30 cellular contexts compared by ENCODE assay signal in genomic region chr5:97726106-97726505, GRCh38.
DNase-seq lines count a peak whose midpoint lies in the region; ATAC-seq and TF ChIP-seq lines count a peak whose summit lies in the region.
"Had no signal": no experiment of that assay in that cellular context is flagged by ENCODE, and none has a peak within 500 bp of the region (broad histone marks: within the 10 kb centered on the region; RNA-seq: fewer than 3 reads in every experiment).

No MANE protein-coding gene starts in this region.

- no peaks in the 10 kb centered on the region for H3K27me3 ChIP-seq in mammary epithelial cell (ENCODE audit: insufficient read depth, low read length)
- H3K27me3 ChIP-seq: BLaER1 treated with 17β-estradiol and CSF1 and Interleukin-3, amounts not matched to agents 10 nM and 100 nM; esophagus squamous epithelium; ovary; SJSA1; upper lobe of left lung had no signal

- no peak overlapping the region for H3K4me3 Mint-ChIP-seq in MCF 10A (ENCODE audit: unreplicated experiment)
- H3K4me3 Mint-ChIP-seq: activated CD8-positive, alpha-beta memory T cell treated with anti-CD3 and anti-CD28 coated beads, Interleukin-2, amount 10 ng/mL, durations not matched to agents 7 days and 5 days; activated T-helper 1 cell treated with anti-CD3 and anti-CD28 coated beads, Interleukin-12 subunit alpha, Interleukin-12 subunit beta, Interleukin-2, Interleukin-4 antibody, amounts not matched to agents 30 ng/mL and 10 ng/mL and 1 ng/mL, durations not matched to agents 14 hours and 24 hours and 36 hours; naive thymus-derived CD4-positive, alpha-beta T cell had no signal

- H3K4me2 ChIP-seq in mammary epithelial cell (ENCODE audit: insufficient read depth, low read depth, low read length), result no peak overlapping the region
- H3K4me2 ChIP-seq: A549; BLaER1 treated with 17β-estradiol and CSF1 and Interleukin-3, amounts not matched to agents 10 nM and 100 nM; PC-9 had no signal

- H3K36me3 ChIP-seq in mammary epithelial cell (ENCODE audit: insufficient read depth, low read length), result no peaks in the 10 kb centered on the region
- H3K36me3 ChIP-seq: BLaER1 treated with 17β-estradiol and CSF1 and Interleukin-3, amounts not matched to agents 10 nM and 100 nM; esophagus squamous epithelium; ovary; SJSA1; upper lobe of left lung had no signal

- dilution Hi-C loops in mammary epithelial cell (cut with HindIII; ENCODE audit: low sequenced_read_pairs), result no loop called here

- no peaks in the 10 kb centered on the region for H3K4me1 Mint-ChIP-seq in MCF 10A (ENCODE audit: insufficient read depth, unreplicated experiment)
- H3K4me1 Mint-ChIP-seq: activated CD8-positive, alpha-beta memory T cell treated with anti-CD3 and anti-CD28 coated beads, Interleukin-2, amount 10 ng/mL, durations not matched to agents 7 days and 5 days; naive thymus-derived CD4-positive, alpha-beta T cell; T-helper 17 cell had no signal

- H3K4me3 ChIP-seq in mammary epithelial cell (replicated peaks in 1 of 3; ENCODE audit: insufficient read depth in 1 of 3, low read depth in 2 of 3, low read length in 3 of 3) (no peak overlapping the region), fibroblast of the aortic adventitia (ENCODE audit: low read depth, low read length) (no peak overlapping the region)
- H3K4me3 ChIP-seq: A549; BLaER1 treated with 17β-estradiol and CSF1 and Interleukin-3, amounts not matched to agents 10 nM and 100 nM; esophagus squamous epithelium; ovary; PC-9; SJSA1; upper lobe of left lung had no signal

- DNase-seq in mammary epithelial cell (no peak), MCF 10A (ENCODE audit: unreplicated experiment) (no peak), RWPE1 (ENCODE audit: low spot score) (no peak), fibroblast of the aortic adventitia (ENCODE audit: low read depth) (no peak), RPMI8226 (no peak)
- no peak for DNase-seq in activated CD4-positive, alpha-beta T cell treated with anti-CD3 and anti-CD28 coated beads, Interleukin-2, amount 50 U/mL, for 4 hours
- DNase-seq: activated CD4-positive, alpha-beta T cell treated with anti-CD3 and anti-CD28 coated beads for 48 hours; activated CD8-positive, alpha-beta memory T cell treated with anti-CD3 and anti-CD28 coated beads, Interleukin-2, amount 10 ng/mL, durations not matched to agents 7 days and 5 days; Calu3; effector memory CD4-positive, alpha-beta T cell; esophagus squamous epithelium; head of caudate nucleus; KBM-7; left colon; naive thymus-derived CD4-positive, alpha-beta T cell; NCI-H1694 treated with DMSO at 0.1 percent for 48 hours; NCI-H774; ovary; PC-9; stimulated activated CD8-positive, alpha-beta memory T cell treated with anti-CD3 and anti-CD28 coated beads, Interleukin-4, amount 100 ng/mL, for 48 hours; T-helper 17 cell; upper lobe of left lung had no signal

- WGBS in mammary epithelial cell (ENCODE audit: low coverage, missing lambda C conversion rate), result 54% methylated on average over 1 of the region's 1 CpG

- H3K27ac ChIP-seq in mammary epithelial cell (ENCODE audit: insufficient read depth, low read depth, low read length) (no peak overlapping the region), RWPE1 (no peak overlapping the region)
- H3K27ac ChIP-seq: A549; BLaER1 treated with 17β-estradiol and CSF1 and Interleukin-3, amounts not matched to agents 10 nM and 100 nM; esophagus squamous epithelium; ovary; PC-9; SJSA1; upper lobe of left lung had no signal

- TF ChIP-seq CTCF in mammary epithelial cell (conservative IDR thresholded peaks at IDR 0.05 in 1 of 2, IDR thresholded peaks at IDR 0.05 in 1 of 2; ENCODE audit: extremely low read depth in 1 of 2, insufficient read depth in 1 of 2, low read depth in 1 of 2, low read length in 2 of 2), result peak; percentile 26 to 28
- TF ChIP-seq CTCF in MCF 10A (IDR thresholded peaks at IDR 0.05; ENCODE audit: unreplicated experiment), result no peak
- peak; percentile 21; the same call in 1 of the 2 replicates for TF ChIP-seq CTCF in RWPE1 (conservative IDR thresholded peaks at IDR 0.05; ENCODE audit: low read depth)
- peak; percentile 21 for TF ChIP-seq CTCF in fibroblast of the aortic adventitia (IDR thresholded peaks at IDR 0.05; ENCODE audit: insufficient read depth, low read length)

- no peak overlapping the region for H2AFZ ChIP-seq in mammary epithelial cell (ENCODE audit: low read depth, low read length)
- H2AFZ ChIP-seq: PC-9 had no signal

- CTCF ChIA-PET in mammary epithelial cell (lab: Charles Lee; ENCODE audit: low non-redundant PET), result interaction anchor here (0.7 kb wide), 1 partner anchor 94 kb away, joined by 4 read pairs; no protein-coding TSS in a partner anchor
- CTCF ChIA-PET in MCF 10A (lab: Yijun Ruan, JAX), result interaction anchor here (0.6 to 0.7 kb wide), 2 partner anchors 9 to 322 kb away, joined by 3 to 8 read pairs; no protein-coding TSS in a partner anchor
- CTCF ChIA-PET in RWPE1 (lab: Yijun Ruan, JAX), result interaction anchor here (0.6 kb wide), 2 partner anchors 282 to 443 kb away, joined by 3 read pairs; no protein-coding TSS in a partner anchor

- H3K9me3 Mint-ChIP-seq in MCF 10A (ENCODE audit: unreplicated experiment), result peaks cover 8% of the 10 kb centered on the region
- H3K9me3 Mint-ChIP-seq: activated T-helper 1 cell treated with anti-CD3 and anti-CD28 coated beads, Interleukin-12 subunit alpha, Interleukin-12 subunit beta, Interleukin-2, Interleukin-4 antibody, amounts not matched to agents 30 ng/mL and 10 ng/mL and 1 ng/mL, durations not matched to agents 14 hours and 24 hours and 36 hours had no signal

- in situ Hi-C loops in mammary epithelial cell (cut with MboI; ENCODE audit: low sequenced_read_pairs in 2 of 2), result no loop called here

- POLR2A ChIA-PET in MCF 10A (lab: Yijun Ruan, JAX) (no interaction called here), RWPE1 (lab: Yijun Ruan, JAX; ENCODE audit: low non-redundant PET) (no interaction called here)

- BruUV-seq in mammary epithelial cell (replicated peaks; lab: Mats Ljungman, UMichigan) (no TSS peak), MCF 10A (replicated peaks; lab: Mats Ljungman, UMichigan) (no TSS peak)

- H3K9ac ChIP-seq in mammary epithelial cell (ENCODE audit: insufficient read depth, low read length), result no peak overlapping the region
- H3K9ac ChIP-seq: BLaER1 treated with 17β-estradiol and CSF1 and Interleukin-3, amounts not matched to agents 10 nM and 100 nM had no signal

- H3K36me3 Mint-ChIP-seq in MCF 10A (ENCODE audit: insufficient read depth, unreplicated experiment), result no peaks in the 10 kb centered on the region
- H3K36me3 Mint-ChIP-seq: activated CD8-positive, alpha-beta memory T cell treated with anti-CD3 and anti-CD28 coated beads, Interleukin-2, amount 10 ng/mL, durations not matched to agents 7 days and 5 days; activated naive CD4-positive, alpha-beta T cell treated with anti-CD3 and anti-CD28 coated beads, Interleukin-2, amount 50 U/mL, for 72 hours; naive thymus-derived CD4-positive, alpha-beta T cell had no signal

- no peaks in the 10 kb centered on the region for H3K4me1 ChIP-seq in mammary epithelial cell (ENCODE audit: insufficient read depth, low read length)
- H3K4me1 ChIP-seq: A549; BLaER1 treated with 17β-estradiol and CSF1 and Interleukin-3, amounts not matched to agents 10 nM and 100 nM; esophagus squamous epithelium; SJSA1; upper lobe of left lung had no signal

- no peak overlapping the region for H3K27ac Mint-ChIP-seq in MCF 10A (ENCODE audit: low read depth, unreplicated experiment)
- H3K27ac Mint-ChIP-seq: activated CD8-positive, alpha-beta memory T cell treated with anti-CD3 and anti-CD28 coated beads, Interleukin-2, amount 10 ng/mL, durations not matched to agents 7 days and 5 days; activated naive CD4-positive, alpha-beta T cell treated with anti-CD3 and anti-CD28 coated beads, Interleukin-2, amount 50 U/mL, for 72 hours; activated T-helper 1 cell treated with anti-CD3 and anti-CD28 coated beads, Interleukin-12 subunit alpha, Interleukin-12 subunit beta, Interleukin-2, Interleukin-4 antibody, amounts not matched to agents 30 ng/mL and 10 ng/mL and 1 ng/mL, durations not matched to agents 14 hours and 24 hours and 36 hours; naive thymus-derived CD4-positive, alpha-beta T cell; T-helper 17 cell had no signal

- no peaks in the 10 kb centered on the region for H3K9me3 ChIP-seq in mammary epithelial cell (replicated peaks; ENCODE audit: insufficient read depth, low read length)

- no peak for ATAC-seq in GM21381 (IDR thresholded peaks at IDR 0.05; ENCODE audit: unreplicated experiment)
- no peak for ATAC-seq in HG02610 (IDR thresholded peaks at IDR 0.05; ENCODE audit: unreplicated experiment)
- ATAC-seq: A549; activated CD8-positive, alpha-beta memory T cell treated with anti-CD3 and anti-CD28 coated beads, Interleukin-2, amount 10 ng/mL, durations not matched to agents 7 days and 5 days; activated naive CD4-positive, alpha-beta T cell treated with anti-CD3 and anti-CD28 coated beads, Interleukin-2, amount 50 U/mL, for 72 hours; left colon; naive thymus-derived CD4-positive, alpha-beta T cell; sciatic nerve; T-helper 17 cell had no signal

- intact Hi-C loops in mammary epithelial cell (cut with micrococcal nuclease) (no loop called here), MCF 10A (cut with micrococcal nuclease) (no loop called here)

- no peaks in the 10 kb centered on the region for H4K20me1 ChIP-seq in mammary epithelial cell (ENCODE audit: insufficient read depth, low read length)
- H4K20me1 ChIP-seq: BLaER1 treated with 17β-estradiol and CSF1 and Interleukin-3, amounts not matched to agents 10 nM and 100 nM had no signal

- H3K27me3 Mint-ChIP-seq in MCF 10A (ENCODE audit: insufficient read depth, unreplicated experiment), result no peaks in the 10 kb centered on the region
- H3K27me3 Mint-ChIP-seq: activated CD8-positive, alpha-beta memory T cell treated with anti-CD3 and anti-CD28 coated beads, Interleukin-2, amount 10 ng/mL, durations not matched to agents 7 days and 5 days; T-helper 17 cell had no signal

- no peaks in the 10 kb centered on the region for H3K79me2 ChIP-seq in mammary epithelial cell (ENCODE audit: insufficient read depth, low read length)
